1 cellular context compared by ENCODE assay signal in the genomic region with DNA sequence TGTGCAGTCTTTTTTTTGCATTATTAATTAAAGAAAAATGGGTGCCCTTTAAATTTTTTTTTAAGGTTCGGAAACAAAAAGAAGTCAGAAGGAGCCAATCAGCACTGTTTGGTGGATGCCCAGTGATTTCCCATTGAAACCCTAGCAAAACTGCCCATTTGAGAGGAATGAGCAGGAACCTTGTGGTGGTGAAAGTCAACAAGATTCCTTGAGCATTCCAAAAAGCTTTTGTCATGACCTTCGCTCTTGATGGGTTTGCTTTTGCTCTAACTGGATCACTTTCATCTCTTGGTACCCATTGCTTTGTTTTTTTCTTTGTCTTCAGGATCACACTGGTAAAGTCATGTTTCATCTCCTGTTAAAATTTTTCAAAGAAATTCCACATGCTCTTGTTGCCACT.
TF ChIP-seq lines count a peak whose summit lies in the region.

No MANE protein-coding gene starts in this region.

TF ChIP-seq in HepG2, 621 proteins besides CTCF, POLR2A, EP300 and RAD21 (continued from another document and continues in another):
- TF ChIP-seq ZNF460 (CRISPR knock-in tag; IDR thresholded peaks at IDR 0.05; ENCODE audit: borderline replicate concordance) (no peak), NFE2 (CRISPR knock-in tag; IDR thresholded peaks at IDR 0.05) (no peak), TBP (CRISPR knock-in tag; IDR thresholded peaks at IDR 0.05) (no peak), GATAD2A (CRISPR knock-in tag; IDR thresholded peaks at IDR 0.05) (peak; percentile 78), PAF1 (CRISPR knock-in tag; IDR thresholded peaks at IDR 0.05) (no peak), ZBTB21 (CRISPR knock-in tag; IDR thresholded peaks at IDR 0.05) (no peak), MYNN (CRISPR knock-in tag; IDR thresholded peaks at IDR 0.05; ENCODE audit: low read depth) (no peak), ZNF777 (CRISPR knock-in tag; IDR thresholded peaks at IDR 0.05) (no peak), TSC22D2 (CRISPR knock-in tag; IDR thresholded peaks at IDR 0.05; ENCODE audit: borderline replicate concordance) (no peak), ZNF557 (CRISPR knock-in tag; IDR thresholded peaks at IDR 0.05) (no peak), HOXA5 (CRISPR knock-in tag; IDR thresholded peaks at IDR 0.05) (no peak), ZNF790 (CRISPR knock-in tag; IDR thresholded peaks at IDR 0.05; ENCODE audit: borderline replicate concordance) (no peak), LCORL (IDR thresholded peaks at IDR 0.05) (peak; percentile 75; the same call in 1 of the 2 replicates), LCORL (CRISPR knock-in tag; IDR thresholded peaks at IDR 0.05) (no peak), TAF15 (IDR thresholded peaks at IDR 0.05; ENCODE audit: low read depth, low read length, poor library complexity, severe bottlenecking) (no peak), ZNF569 (CRISPR knock-in tag; IDR thresholded peaks at IDR 0.05; ENCODE audit: borderline replicate concordance) (no peak), HCFC1 (IDR thresholded peaks at IDR 0.05; ENCODE audit: low read depth, low read length) (no peak), KDM6A (CRISPR knock-in tag; IDR thresholded peaks at IDR 0.05; ENCODE audit: low read depth) (peak; percentile 41; the same call in 1 of the 2 replicates), ZMAT3 (CRISPR knock-in tag; conservative IDR thresholded peaks at IDR 0.05) (no peak), GFI1 (CRISPR knock-in tag; IDR thresholded peaks at IDR 0.05; ENCODE audit: borderline replicate concordance) (peak; percentile 52; the same call in 1 of the 2 replicates), KDM2A (CRISPR knock-in tag; IDR thresholded peaks at IDR 0.05; ENCODE audit: borderline replicate concordance, low read depth) (no peak), MZF1 (CRISPR knock-in tag; IDR thresholded peaks at IDR 0.05; ENCODE audit: borderline replicate concordance) (no peak), RFX3 (CRISPR knock-in tag; IDR thresholded peaks at IDR 0.05) (no peak), GLI4 (CRISPR knock-in tag; IDR thresholded peaks at IDR 0.05; ENCODE audit: borderline replicate concordance) (no peak), ZNF17 (CRISPR knock-in tag; IDR thresholded peaks at IDR 0.05) (no peak), GATA4 (IDR thresholded peaks at IDR 0.05; ENCODE audit: borderline replicate concordance, low read depth) (no peak), KLF11 (CRISPR knock-in tag; IDR thresholded peaks at IDR 0.05) (no peak), ZNF703 (CRISPR knock-in tag; IDR thresholded peaks at IDR 0.05; ENCODE audit: borderline replicate concordance) (no peak), ZFP36 (IDR thresholded peaks at IDR 0.05; ENCODE audit: borderline replicate concordance, low read depth, low read length, partially characterized antibody) (no peak), ZNF878 (CRISPR knock-in tag; IDR thresholded peaks at IDR 0.05) (no peak), ZNF724P (CRISPR knock-in tag; IDR thresholded peaks at IDR 0.05; ENCODE audit: borderline replicate concordance) (no peak), ZNF709 (CRISPR knock-in tag; IDR thresholded peaks at IDR 0.05) (no peak), MTA3 (CRISPR knock-in tag; IDR thresholded peaks at IDR 0.05) (no peak), CEBPB (IDR thresholded peaks at IDR 0.05; ENCODE audit: borderline replicate concordance, low read depth, low read length) (no peak), PHB2 (IDR thresholded peaks at IDR 0.05; ENCODE audit: partially characterized antibody) (no peak), PTBP1 (IDR thresholded peaks at IDR 0.05; ENCODE audit: low read depth, low read length, poor library complexity, severe bottlenecking) (no peak), PRMT3 (CRISPR knock-in tag; IDR thresholded peaks at IDR 0.05; ENCODE audit: borderline replicate concordance, low read depth) (no peak), FOXO1 (CRISPR knock-in tag; IDR thresholded peaks at IDR 0.05) (peak; percentile 64), SALL1 (CRISPR knock-in tag; IDR thresholded peaks at IDR 0.05) (peak; percentile 35; the same call in 1 of the 2 replicates), ZNF441 (CRISPR knock-in tag; IDR thresholded peaks at IDR 0.05; ENCODE audit: borderline replicate concordance) (no peak), KLF16 (CRISPR knock-in tag; IDR thresholded peaks at IDR 0.05) (no peak), ZZZ3 (CRISPR knock-in tag; IDR thresholded peaks at IDR 0.05; ENCODE audit: borderline replicate concordance) (no peak), RORA (CRISPR knock-in tag; IDR thresholded peaks at IDR 0.05) (no peak), REL (CRISPR knock-in tag; conservative IDR thresholded peaks at IDR 0.05) (no peak), TCF7L2 (IDR thresholded peaks at IDR 0.05; ENCODE audit: low read depth, low read length) (no peak), ZNF850 (CRISPR knock-in tag; conservative IDR thresholded peaks at IDR 0.05) (no peak), NCOA1 (CRISPR knock-in tag; IDR thresholded peaks at IDR 0.05) (no peak), PAWR (CRISPR knock-in tag; IDR thresholded peaks at IDR 0.05; ENCODE audit: borderline replicate concordance) (no peak), ZNF775 (CRISPR knock-in tag; IDR thresholded peaks at IDR 0.05; ENCODE audit: borderline replicate concordance) (no peak), ZNF274 (CRISPR knock-in tag; IDR thresholded peaks at IDR 0.05) (no peak), ASH2L (IDR thresholded peaks at IDR 0.05; ENCODE audit: insufficient read length, low read depth, low read length) (no peak), KAT2B (IDR thresholded peaks at IDR 0.05; ENCODE audit: borderline replicate concordance, low read depth, low read length) (no peak), NAIF1 (CRISPR knock-in tag; IDR thresholded peaks at IDR 0.05; ENCODE audit: borderline replicate concordance) (no peak), KDM5B (CRISPR knock-in tag; IDR thresholded peaks at IDR 0.05; ENCODE audit: borderline replicate concordance) (no peak)
- TF ChIP-seq, protein P1, sequence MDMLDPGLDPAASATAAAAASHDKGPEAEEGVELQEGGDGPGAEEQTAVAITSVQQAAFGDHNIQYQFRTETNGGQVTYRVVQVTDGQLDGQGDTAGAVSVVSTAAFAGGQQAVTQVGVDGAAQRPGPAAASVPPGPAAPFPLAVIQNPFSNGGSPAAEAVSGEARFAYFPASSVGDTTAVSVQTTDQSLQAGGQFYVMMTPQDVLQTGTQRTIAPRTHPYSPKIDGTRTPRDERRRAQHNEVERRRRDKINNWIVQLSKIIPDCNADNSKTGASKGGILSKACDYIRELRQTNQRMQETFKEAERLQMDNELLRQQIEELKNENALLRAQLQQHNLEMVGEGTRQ (IDR thresholded peaks at IDR 0.05; ENCODE audit: low read depth, low read length), result no peak
- TF ChIP-seq, protein P1 (CRISPR knock-in tag; IDR thresholded peaks at IDR 0.05; ENCODE audit: borderline replicate concordance), result no peak
- TF ChIP-seq, protein P2, sequence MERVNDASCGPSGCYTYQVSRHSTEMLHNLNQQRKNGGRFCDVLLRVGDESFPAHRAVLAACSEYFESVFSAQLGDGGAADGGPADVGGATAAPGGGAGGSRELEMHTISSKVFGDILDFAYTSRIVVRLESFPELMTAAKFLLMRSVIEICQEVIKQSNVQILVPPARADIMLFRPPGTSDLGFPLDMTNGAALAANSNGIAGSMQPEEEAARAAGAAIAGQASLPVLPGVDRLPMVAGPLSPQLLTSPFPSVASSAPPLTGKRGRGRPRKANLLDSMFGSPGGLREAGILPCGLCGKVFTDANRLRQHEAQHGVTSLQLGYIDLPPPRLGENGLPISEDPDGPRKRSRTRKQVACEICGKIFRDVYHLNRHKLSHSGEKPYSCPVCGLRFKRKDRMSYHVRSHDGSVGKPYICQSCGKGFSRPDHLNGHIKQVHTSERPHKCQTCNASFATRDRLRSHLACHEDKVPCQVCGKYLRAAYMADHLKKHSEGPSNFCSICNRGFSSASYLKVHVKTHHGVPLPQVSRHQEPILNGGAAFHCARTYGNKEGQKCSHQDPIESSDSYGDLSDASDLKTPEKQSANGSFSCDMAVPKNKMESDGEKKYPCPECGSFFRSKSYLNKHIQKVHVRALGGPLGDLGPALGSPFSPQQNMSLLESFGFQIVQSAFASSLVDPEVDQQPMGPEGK (CRISPR knock-in tag; IDR thresholded peaks at IDR 0.05), result 0 out of 2 replicates have a peak, but pooled peaks have one; percentile 33
- TF ChIP-seq, protein P3, sequence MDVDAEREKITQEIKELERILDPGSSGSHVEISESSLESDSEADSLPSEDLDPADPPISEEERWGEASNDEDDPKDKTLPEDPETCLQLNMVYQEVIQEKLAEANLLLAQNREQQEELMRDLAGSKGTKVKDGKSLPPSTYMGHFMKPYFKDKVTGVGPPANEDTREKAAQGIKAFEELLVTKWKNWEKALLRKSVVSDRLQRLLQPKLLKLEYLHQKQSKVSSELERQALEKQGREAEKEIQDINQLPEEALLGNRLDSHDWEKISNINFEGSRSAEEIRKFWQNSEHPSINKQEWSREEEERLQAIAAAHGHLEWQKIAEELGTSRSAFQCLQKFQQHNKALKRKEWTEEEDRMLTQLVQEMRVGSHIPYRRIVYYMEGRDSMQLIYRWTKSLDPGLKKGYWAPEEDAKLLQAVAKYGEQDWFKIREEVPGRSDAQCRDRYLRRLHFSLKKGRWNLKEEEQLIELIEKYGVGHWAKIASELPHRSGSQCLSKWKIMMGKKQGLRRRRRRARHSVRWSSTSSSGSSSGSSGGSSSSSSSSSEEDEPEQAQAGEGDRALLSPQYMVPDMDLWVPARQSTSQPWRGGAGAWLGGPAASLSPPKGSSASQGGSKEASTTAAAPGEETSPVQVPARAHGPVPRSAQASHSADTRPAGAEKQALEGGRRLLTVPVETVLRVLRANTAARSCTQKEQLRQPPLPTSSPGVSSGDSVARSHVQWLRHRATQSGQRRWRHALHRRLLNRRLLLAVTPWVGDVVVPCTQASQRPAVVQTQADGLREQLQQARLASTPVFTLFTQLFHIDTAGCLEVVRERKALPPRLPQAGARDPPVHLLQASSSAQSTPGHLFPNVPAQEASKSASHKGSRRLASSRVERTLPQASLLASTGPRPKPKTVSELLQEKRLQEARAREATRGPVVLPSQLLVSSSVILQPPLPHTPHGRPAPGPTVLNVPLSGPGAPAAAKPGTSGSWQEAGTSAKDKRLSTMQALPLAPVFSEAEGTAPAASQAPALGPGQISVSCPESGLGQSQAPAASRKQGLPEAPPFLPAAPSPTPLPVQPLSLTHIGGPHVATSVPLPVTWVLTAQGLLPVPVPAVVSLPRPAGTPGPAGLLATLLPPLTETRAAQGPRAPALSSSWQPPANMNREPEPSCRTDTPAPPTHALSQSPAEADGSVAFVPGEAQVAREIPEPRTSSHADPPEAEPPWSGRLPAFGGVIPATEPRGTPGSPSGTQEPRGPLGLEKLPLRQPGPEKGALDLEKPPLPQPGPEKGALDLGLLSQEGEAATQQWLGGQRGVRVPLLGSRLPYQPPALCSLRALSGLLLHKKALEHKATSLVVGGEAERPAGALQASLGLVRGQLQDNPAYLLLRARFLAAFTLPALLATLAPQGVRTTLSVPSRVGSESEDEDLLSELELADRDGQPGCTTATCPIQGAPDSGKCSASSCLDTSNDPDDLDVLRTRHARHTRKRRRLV (CRISPR knock-in tag; IDR thresholded peaks at IDR 0.05), result no peak
- TF ChIP-seq, protein P4, sequence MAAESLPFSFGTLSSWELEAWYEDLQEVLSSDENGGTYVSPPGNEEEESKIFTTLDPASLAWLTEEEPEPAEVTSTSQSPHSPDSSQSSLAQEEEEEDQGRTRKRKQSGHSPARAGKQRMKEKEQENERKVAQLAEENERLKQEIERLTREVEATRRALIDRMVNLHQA (CRISPR knock-in tag; IDR thresholded peaks at IDR 0.05), result no peak
- TF ChIP-seq, protein P5, sequence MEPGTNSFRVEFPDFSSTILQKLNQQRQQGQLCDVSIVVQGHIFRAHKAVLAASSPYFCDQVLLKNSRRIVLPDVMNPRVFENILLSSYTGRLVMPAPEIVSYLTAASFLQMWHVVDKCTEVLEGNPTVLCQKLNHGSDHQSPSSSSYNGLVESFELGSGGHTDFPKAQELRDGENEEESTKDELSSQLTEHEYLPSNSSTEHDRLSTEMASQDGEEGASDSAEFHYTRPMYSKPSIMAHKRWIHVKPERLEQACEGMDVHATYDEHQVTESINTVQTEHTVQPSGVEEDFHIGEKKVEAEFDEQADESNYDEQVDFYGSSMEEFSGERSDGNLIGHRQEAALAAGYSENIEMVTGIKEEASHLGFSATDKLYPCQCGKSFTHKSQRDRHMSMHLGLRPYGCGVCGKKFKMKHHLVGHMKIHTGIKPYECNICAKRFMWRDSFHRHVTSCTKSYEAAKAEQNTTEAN (CRISPR knock-in tag; conservative IDR thresholded peaks at IDR 0.05), result 0 out of 2 replicates have a peak, but pooled peaks have one; percentile 23
- TF ChIP-seq, protein P6, sequence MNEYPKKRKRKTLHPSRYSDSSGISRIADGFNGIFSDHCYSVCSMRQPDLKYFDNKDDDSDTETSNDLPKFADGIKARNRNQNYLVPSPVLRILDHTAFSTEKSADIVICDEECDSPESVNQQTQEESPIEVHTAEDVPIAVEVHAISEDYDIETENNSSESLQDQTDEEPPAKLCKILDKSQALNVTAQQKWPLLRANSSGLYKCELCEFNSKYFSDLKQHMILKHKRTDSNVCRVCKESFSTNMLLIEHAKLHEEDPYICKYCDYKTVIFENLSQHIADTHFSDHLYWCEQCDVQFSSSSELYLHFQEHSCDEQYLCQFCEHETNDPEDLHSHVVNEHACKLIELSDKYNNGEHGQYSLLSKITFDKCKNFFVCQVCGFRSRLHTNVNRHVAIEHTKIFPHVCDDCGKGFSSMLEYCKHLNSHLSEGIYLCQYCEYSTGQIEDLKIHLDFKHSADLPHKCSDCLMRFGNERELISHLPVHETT (CRISPR knock-in tag; conservative IDR thresholded peaks at IDR 0.05), result no peak
- TF ChIP-seq, protein P7, sequence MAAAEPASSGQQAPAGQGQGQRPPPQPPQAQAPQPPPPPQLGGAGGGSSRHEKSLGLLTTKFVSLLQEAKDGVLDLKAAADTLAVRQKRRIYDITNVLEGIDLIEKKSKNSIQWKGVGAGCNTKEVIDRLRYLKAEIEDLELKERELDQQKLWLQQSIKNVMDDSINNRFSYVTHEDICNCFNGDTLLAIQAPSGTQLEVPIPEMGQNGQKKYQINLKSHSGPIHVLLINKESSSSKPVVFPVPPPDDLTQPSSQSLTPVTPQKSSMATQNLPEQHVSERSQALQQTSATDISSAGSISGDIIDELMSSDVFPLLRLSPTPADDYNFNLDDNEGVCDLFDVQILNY (CRISPR knock-in tag; conservative IDR thresholded peaks at IDR 0.05), result no peak
